Comparison of ENCODE assay signal across 9 cellular contexts in the genomic region with DNA sequence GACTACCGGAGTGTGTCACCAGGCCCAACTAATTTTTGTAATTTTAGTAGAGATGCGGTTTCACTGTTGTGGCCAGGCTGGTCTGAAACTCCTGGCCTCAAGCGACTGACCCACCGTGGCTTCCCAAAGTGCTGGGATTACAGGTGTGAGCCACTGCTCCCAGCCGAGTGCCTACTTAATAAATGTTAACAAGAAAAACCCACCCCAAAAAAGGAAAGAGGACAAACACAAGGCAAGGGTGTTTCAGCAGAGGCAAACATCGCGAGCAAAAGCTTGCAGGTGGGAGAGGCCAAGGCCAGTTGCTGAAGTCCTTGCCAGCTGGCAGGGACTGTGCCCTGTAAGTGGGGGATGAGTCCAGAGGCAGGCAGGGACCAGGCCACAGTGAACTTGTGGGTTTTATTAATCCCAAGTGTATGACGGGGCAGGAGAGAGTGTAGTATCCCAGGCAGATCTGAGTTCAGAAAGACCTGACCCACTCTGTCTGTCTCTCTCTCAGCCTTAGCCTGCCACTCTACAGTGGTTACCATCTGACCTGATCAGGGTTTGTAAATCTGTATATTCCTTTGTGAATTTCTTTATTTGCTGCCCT. TPM values are rescaled to one million over a fixed set of nuclear protein-coding genes. Genes with fewer than 3 reads are reported as not detected.
DNase-seq lines count a peak whose midpoint lies in the region; ATAC-seq and TF ChIP-seq lines count a peak whose summit lies in the region.
"Had no signal": no experiment of that assay in that cellular context is flagged by ENCODE, and none has a peak within 500 bp of the region (broad histone marks: within the 10 kb centered on the region; RNA-seq: fewer than 3 reads in every experiment).

No MANE protein-coding gene starts in this region.

- no TSS peak for BruUV-seq in PC-9 (replicated peaks; lab: Mats Ljungman, UMichigan)

- H3K79me2 ChIP-seq in SK-N-SH (ENCODE audit: insufficient read depth) (peaks cover 5% of the 10 kb centered on the region; the same call in 1 of the 2 replicates), PC-9 (ENCODE audit: low read depth) (no peaks in the 10 kb centered on the region)

- no peaks in the 10 kb centered on the region for H3K9me2 ChIP-seq in SK-N-SH
- H3K9me2 ChIP-seq in PC-9 (ENCODE audit: insufficient read depth), result no peaks in the 10 kb centered on the region

- TF ChIP-seq CTCF in SK-N-SH (IDR thresholded peaks at IDR 0.05) (no peak), RWPE1 (conservative IDR thresholded peaks at IDR 0.05; ENCODE audit: low read depth) (no peak), fibroblast of villous mesenchyme (IDR thresholded peaks at IDR 0.05; ENCODE audit: insufficient read depth, low read depth, low read length) (no peak), PC-9 (conservative IDR thresholded peaks at IDR 0.05) (no peak)

- H3K4me3 Mint-ChIP-seq in stimulated activated naive B cell treated with anti-CD40 and anti-IgM and Interleukin-4, amounts not matched to agents 10 μg/mL and 1 μg/mL and 100 μg/mL, for 72 hours, result peak overlapping the region; percentile 74 to 82

- peaks cover 26 to 49% of the 10 kb centered on the region in 2 donors for H3K4me1 Mint-ChIP-seq in stimulated activated naive B cell treated with anti-CD40 and anti-IgM and Interleukin-4, amounts not matched to agents 10 μg/mL and 1 μg/mL and 100 μg/mL, for 72 hours

- no peak overlapping the region for H3K4me3 ChIP-seq in SK-N-SH (ENCODE audit: low read depth in 2 of 2, low read length in 1 of 2)
- H3K4me3 ChIP-seq in fibroblast of villous mesenchyme (ENCODE audit: low read depth, low read length), result no peak overlapping the region
- no peak overlapping the region for H3K4me3 ChIP-seq in PC-9

- H3K36me3 Mint-ChIP-seq in stimulated activated naive B cell treated with anti-CD40 and anti-IgM and Interleukin-4, amounts not matched to agents 10 μg/mL and 1 μg/mL and 100 μg/mL, for 72 hours, result peaks cover 4 to 8% of the 10 kb centered on the region in 2 donors

- H3K27ac ChIP-seq in SK-N-SH (ENCODE audit: low read depth in 2 of 2, low read length in 1 of 2) (no peak overlapping the region), RWPE1 (peak overlapping the region; percentile 72), PC-9 (no peak overlapping the region)

- no peak overlapping the region for H2AFZ ChIP-seq in SK-N-SH (ENCODE audit: low read depth)
- no peak overlapping the region for H2AFZ ChIP-seq in PC-9

- H4K20me1 ChIP-seq in SK-N-SH (ENCODE audit: insufficient read depth) (peaks cover 24% of the 10 kb centered on the region; the same call in 1 of the 2 replicates), PC-9 (ENCODE audit: insufficient read depth) (peaks cover 14% of the 10 kb centered on the region; the same call in 1 of the 2 replicates)

- no peaks in the 10 kb centered on the region for H3K27me3 Mint-ChIP-seq in stimulated activated naive B cell treated with anti-CD40 and anti-IgM and Interleukin-4, amounts not matched to agents 10 μg/mL and 1 μg/mL and 100 μg/mL, for 72 hours

- 70% methylated on average over 8 of the region's 8 CpGs for WGBS in SK-N-SH (ENCODE audit: low lambda C conversion rate)

- DNase-seq in SK-N-SH, result no peak
- DNase-seq in RWPE1 (ENCODE audit: low spot score), result no peak
- DNase-seq in fibroblast of villous mesenchyme (ENCODE audit: low read depth), result peak; percentile 28
- no peak for DNase-seq in stimulated activated naive B cell treated with anti-CD40 and anti-IgM and Interleukin-4, amounts not matched to agents 10 μg/mL and 1 μg/mL and 100 μg/mL, for 72 hours
- no peak for DNase-seq in NCI-H146 (lab: John Stamatoyannopoulos, UW)
- no peak for DNase-seq in PC-9
- no peak for DNase-seq in UCSD-AML1 (lab: John Stamatoyannopoulos, UW; ENCODE audit: unreplicated experiment)
- DNase-seq: SW 1271 had no signal

- H3K9ac ChIP-seq in SK-N-SH, result no peak overlapping the region

- no peak for TF ChIP-seq RAD21 in SK-N-SH (IDR thresholded peaks at IDR 0.05; ENCODE audit: low read length)

- H3K4me1 ChIP-seq in SK-N-SH (ENCODE audit: control insufficient read depth in 1 of 2, insufficient read depth in 2 of 2, low read depth in 1 of 2, low read length in 1 of 2) (peaks cover 0 to 6% of the 10 kb centered on the region in 2 experiments; a peak in 1 of 4 replicates), PC-9 (replicated peaks; ENCODE audit: insufficient read depth) (peaks cover 21% of the 10 kb centered on the region)

- peak; percentile 51 for ATAC-seq in SK-N-SH treated with all-trans-retinoic acid at 6 μM for 48 hours
- peak; percentile 80 to 81 for ATAC-seq in stimulated activated naive B cell treated with anti-CD40 and anti-IgM and Interleukin-4, amounts not matched to agents 10 μg/mL and 1 μg/mL and 100 μg/mL, for 72 hours (replicated peaks)

- peak overlapping the region; percentile 94 for H3K27ac Mint-ChIP-seq in stimulated activated naive B cell treated with anti-CD40 and anti-IgM and Interleukin-4, amounts not matched to agents 10 μg/mL and 1 μg/mL and 100 μg/mL, for 72 hours

- H3F3A ChIP-seq in SK-N-SH (replicated peaks; ENCODE audit: insufficient read depth), result peaks cover 44% of the 10 kb centered on the region
- peaks cover 71% of the 10 kb centered on the region for H3F3A ChIP-seq in PC-9 (ENCODE audit: insufficient read depth, low read depth)

- H3K27me3 ChIP-seq in SK-N-SH (ENCODE audit: insufficient read depth) (no peaks in the 10 kb centered on the region), PC-9 (ENCODE audit: insufficient read depth, low read depth) (no peaks in the 10 kb centered on the region)

- peaks cover 12 to 18% of the 10 kb centered on the region in 2 experiments for H3K36me3 ChIP-seq in SK-N-SH (replicated peaks in 1 of 2; ENCODE audit: control insufficient read depth in 1 of 2, insufficient read depth in 2 of 2, low read length in 1 of 2)
- H3K36me3 ChIP-seq in PC-9 (ENCODE audit: low read depth), result no peaks in the 10 kb centered on the region

- intact Hi-C loops in PC-9 (cut with micrococcal nuclease; ENCODE audit: unreplicated experiment), result no loop called here

- H3K4me2 ChIP-seq in SK-N-SH (no peak overlapping the region), PC-9 (no peak overlapping the region)

- TF ChIP-seq EP300 in SK-N-SH (IDR thresholded peaks at IDR 0.05; ENCODE audit: borderline replicate concordance in 1 of 2, low read depth in 1 of 2, low read length in 1 of 2), result no peak

- H3K9me3 ChIP-seq in SK-N-SH, result no peaks in the 10 kb centered on the region
- no peaks in the 10 kb centered on the region for H3K9me3 ChIP-seq in PC-9 (ENCODE audit: insufficient read depth, low read depth)

- CTCF ChIA-PET in SK-N-SH (lab: Yijun Ruan, JAX), result interaction anchor here (1.1 to 3.2 kb wide), 2 partner anchors 61 to 74 kb away, joined by 4 to 13 read pairs; partner anchors contain the start of gene TOR2A
- CTCF ChIA-PET in RWPE1 (lab: Yijun Ruan, JAX), result interaction anchor here (0.6 to 2.2 kb wide), 2 partner anchors 32 to 74 kb away, joined by 3 to 9 read pairs; no protein-coding TSS in a partner anchor
- CTCF ChIA-PET in PC-9 (lab: Charles Lee), result no interaction called here

- POLR2A ChIA-PET in SK-N-SH (lab: Yijun Ruan, JAX), result interaction anchor here (1.4 kb wide), 1 partner anchor 9 kb away, joined by 3 read pairs; no protein-coding TSS in a partner anchor
- POLR2A ChIA-PET in RWPE1 (lab: Yijun Ruan, JAX; ENCODE audit: low non-redundant PET), result no interaction called here
- POLR2A ChIA-PET in PC-9 (lab: Charles Lee; ENCODE audit: unreplicated experiment), result no interaction called here

- H3K9me3 Mint-ChIP-seq in stimulated activated naive B cell treated with anti-CD40 and anti-IgM and Interleukin-4, amounts not matched to agents 10 μg/mL and 1 μg/mL and 100 μg/mL, for 72 hours, result no peaks in the 10 kb centered on the region

TF ChIP-seq in SK-N-SH treated with all-trans-retinoic acid at 6 μM for 48 hours, 23 proteins besides CTCF, POLR2A, EP300 and RAD21 (continues in another document):
- TF ChIP-seq ESRRG (CRISPR knock-in tag; IDR thresholded peaks at IDR 0.05), result peak; percentile 26; the same call in 1 of the 2 replicates
- no peak for TF ChIP-seq BACH2 (CRISPR knock-in tag; IDR thresholded peaks at IDR 0.05; ENCODE audit: borderline replicate concordance)

TF ChIP-seq in SK-N-SH, 30 proteins besides CTCF, POLR2A, EP300 and RAD21 (continues in another document):
- no peak for TF ChIP-seq JUND (IDR thresholded peaks at IDR 0.05)
- TF ChIP-seq TCF12 (IDR thresholded peaks at IDR 0.05), result no peak
- TF ChIP-seq NFIC (IDR thresholded peaks at IDR 0.05; ENCODE audit: borderline replicate concordance), result no peak
- no peak for TF ChIP-seq GABPA (IDR thresholded peaks at IDR 0.05; ENCODE audit: low read depth)
- no peak for TF ChIP-seq EZH2phosphoT487 (IDR thresholded peaks at IDR 0.05; ENCODE audit: borderline replicate concordance, low read depth)
- no peak for TF ChIP-seq USF2 (IDR thresholded peaks at IDR 0.05; ENCODE audit: borderline replicate concordance, low read depth, low read length)
- no peak for TF ChIP-seq YY1 (IDR thresholded peaks at IDR 0.05; ENCODE audit: low read depth)
- no peak for TF ChIP-seq MXI1 (IDR thresholded peaks at IDR 0.05; ENCODE audit: low read depth, low read length)

RNA-seq across cellular contexts. Expression of gene FPGS, which starts 6.4 kb away (rescaled TPM):
- 82.3 and 82.7 TPM in 2 replicates for polyA plus RNA-seq in SK-N-SH (2012; rRNA removed)
- 32.6 and 51.9 TPM in 2 replicates for polyA plus RNA-seq in SK-N-SH (2012; cell fraction: cytosol; rRNA removed)
- 183 and 238 TPM in 2 replicates for polyA plus RNA-seq in SK-N-SH (2012; cell fraction: nucleus; rRNA removed)
- total RNA-seq in fibroblast of villous mesenchyme, result 77.7 and 93.7 TPM in 2 replicates
- total RNA-seq in PC-9 (2021), result 152 and 191 TPM in 2 replicates

RNA-seq across cellular contexts. Expression of gene CDK9, which starts 10.5 kb away (rescaled TPM):
- polyA plus RNA-seq in SK-N-SH (2012; rRNA removed), result 82.7 and 108 TPM in 2 replicates
- 55.0 and 77.8 TPM in 2 replicates for polyA plus RNA-seq in SK-N-SH (2012; cell fraction: cytosol; rRNA removed)
- 210 and 240 TPM in 2 replicates for polyA plus RNA-seq in SK-N-SH (2012; cell fraction: nucleus; rRNA removed)
- total RNA-seq in fibroblast of villous mesenchyme, result 37.0 and 50.1 TPM in 2 replicates
- 92.5 and 93.8 TPM in 2 replicates for total RNA-seq in PC-9 (2021)

RNA-seq across cellular contexts. Expression of gene SH2D3C, which starts 17.9 kb away (rescaled TPM):
- 0.15 and 0.52 TPM in 2 replicates for polyA plus RNA-seq in SK-N-SH (2012; rRNA removed)
- 0.14 and 0.34 TPM in 2 replicates for polyA plus RNA-seq in SK-N-SH (2012; cell fraction: cytosol; rRNA removed)
- 0.30 and 0.31 TPM in 2 replicates for polyA plus RNA-seq in SK-N-SH (2012; cell fraction: nucleus; rRNA removed)
- total RNA-seq in fibroblast of villous mesenchyme (0.32 and 0.43 TPM in 2 replicates), PC-9 (2021) (0.75 and 0.79 TPM in 2 replicates)

RNA-seq across cellular contexts. Expression of gene ENG, which starts 58.1 kb away (rescaled TPM):
- 8.8 and 18.8 TPM in 2 replicates for polyA plus RNA-seq in SK-N-SH (2012; rRNA removed)
- polyA plus RNA-seq in SK-N-SH (2012; cell fraction: cytosol; rRNA removed), result 8.8 and 16.2 TPM in 2 replicates
- 25.8 and 27.5 TPM in 2 replicates for polyA plus RNA-seq in SK-N-SH (2012; cell fraction: nucleus; rRNA removed)
- 25.8 and 30.7 TPM in 2 replicates for total RNA-seq in fibroblast of villous mesenchyme
- total RNA-seq in PC-9 (2021), result 18.4 and 23.1 TPM in 2 replicates
